21 cellular contexts compared by ENCODE assay signal in genomic region chr10:100391163-100392002, GRCh38.
"Had no signal": no experiment of that assay in that cellular context is flagged by ENCODE, and none has a peak within 500 bp of the region (broad histone marks: within the 10 kb centered on the region; RNA-seq: fewer than 3 reads in every experiment).

No MANE protein-coding gene starts in this region.

- H3K27ac Mint-ChIP-seq: activated B cell treated with CpG ODN at 0.5 μM for 24 hours; activated CD4-positive, alpha-beta T cell treated with anti-CD3 and anti-CD28 coated beads, Interleukin-2, amount 10 ng/mL, durations not matched to agents 24 days and 14 days; activated naive CD4-positive, alpha-beta T cell treated with anti-CD3 and anti-CD28 coated beads, Interleukin-2, amount 50 U/mL, for 72 hours; activated T-helper 1 cell treated with anti-CD3 and anti-CD28 coated beads, Interleukin-12 subunit alpha, Interleukin-12 subunit beta, Interleukin-2, Interleukin-4 antibody, amounts not matched to agents 30 ng/mL and 10 ng/mL and 1 ng/mL, durations not matched to agents 14 hours and 24 hours and 36 hours; T-helper 1 cell treated with Interleukin-12 subunit alpha and Interleukin-12 subunit beta and Interleukin-4 antibody, amounts not matched to agents 30 μg/mL and 1 μg/mL, for 36 hours; type B pancreatic cell had no signal

- H3K27me3 Mint-ChIP-seq: activated B cell treated with CpG ODN at 0.5 μM for 24 hours; activated CD4-positive, alpha-beta T cell treated with anti-CD3 and anti-CD28 coated beads, Interleukin-2, amount 10 ng/mL, durations not matched to agents 24 days and 14 days; effector memory CD8-positive, alpha-beta T cell; naive thymus-derived CD4-positive, alpha-beta T cell; type B pancreatic cell had no signal

- H3K4me3 ChIP-seq: colonic mucosa, dorsolateral prefrontal cortex, hepatocyte, left lung, lung, vagina had no signal

- H3K4me3 Mint-ChIP-seq: activated B cell treated with CpG ODN at 0.5 μM for 24 hours; activated CD4-positive, alpha-beta T cell treated with anti-CD3 and anti-CD28 coated beads, Interleukin-2, amount 10 ng/mL, durations not matched to agents 24 days and 14 days; activated T-helper 1 cell treated with anti-CD3 and anti-CD28 coated beads, Interleukin-12 subunit alpha, Interleukin-12 subunit beta, Interleukin-2, Interleukin-4 antibody, amounts not matched to agents 30 ng/mL and 10 ng/mL and 1 ng/mL, durations not matched to agents 14 hours and 24 hours and 36 hours; effector memory CD8-positive, alpha-beta T cell; naive thymus-derived CD4-positive, alpha-beta T cell; T-helper 1 cell treated with Interleukin-12 subunit alpha and Interleukin-12 subunit beta and Interleukin-4 antibody, amounts not matched to agents 30 μg/mL and 1 μg/mL, for 36 hours; type B pancreatic cell had no signal

- H3K36me3 ChIP-seq: colonic mucosa, left lung, vagina had no signal

- H3K27ac ChIP-seq: colonic mucosa, dorsolateral prefrontal cortex, hepatocyte, left lung, vagina had no signal

- ATAC-seq: esophagus mucosa; naive thymus-derived CD4-positive, alpha-beta T cell; right cardiac atrium had no signal

- H3K9me3 ChIP-seq: colonic mucosa, left lung, vagina had no signal

- H3K4me1 ChIP-seq: colonic mucosa, vagina had no signal

- H3K27me3 ChIP-seq: colonic mucosa, dorsolateral prefrontal cortex, hepatocyte, left lung, vagina had no signal

- H3K9me3 Mint-ChIP-seq: activated B cell treated with CpG ODN at 0.5 μM for 24 hours; activated CD4-positive, alpha-beta T cell treated with anti-CD3 and anti-CD28 coated beads, Interleukin-2, amount 10 ng/mL, durations not matched to agents 24 days and 14 days; activated naive CD4-positive, alpha-beta T cell treated with anti-CD3 and anti-CD28 coated beads, Interleukin-2, amount 50 U/mL, for 72 hours; activated T-helper 1 cell treated with anti-CD3 and anti-CD28 coated beads, Interleukin-12 subunit alpha, Interleukin-12 subunit beta, Interleukin-2, Interleukin-4 antibody, amounts not matched to agents 30 ng/mL and 10 ng/mL and 1 ng/mL, durations not matched to agents 14 hours and 24 hours and 36 hours; effector memory CD8-positive, alpha-beta T cell; T-helper 1 cell treated with Interleukin-12 subunit alpha and Interleukin-12 subunit beta and Interleukin-4 antibody, amounts not matched to agents 30 μg/mL and 1 μg/mL, for 36 hours; type B pancreatic cell had no signal

- DNase-seq: activated B cell treated with CpG ODN at 0.5 μM for 24 hours; activated CD4-positive, alpha-beta T cell treated with anti-CD3 and anti-CD28 coated beads, Interleukin-2, amount 10 ng/mL, durations not matched to agents 24 days and 14 days; activated CD8-positive, alpha-beta memory T cell treated with anti-CD3 and anti-CD28 coated beads, Interleukin-2, amount 50 U/mL, for 48 hours; amniotic stem cell; colonic mucosa; dorsolateral prefrontal cortex; effector memory CD8-positive, alpha-beta T cell; foreskin melanocyte; kidney glomerular epithelial cell; left lung; naive thymus-derived CD4-positive, alpha-beta T cell; right cardiac atrium; stimulated activated CD4-positive, alpha-beta T cell treated with anti-CD3 and anti-CD28 coated beads, Interleukin-12 subunit alpha, Interleukin-12 subunit beta, amount 100 ng/mL, for 4 hours had no signal

- H3K36me3 Mint-ChIP-seq: activated naive CD4-positive, alpha-beta T cell treated with anti-CD3 and anti-CD28 coated beads, Interleukin-2, amount 50 U/mL, for 72 hours had no signal
